In genomic region chr1:6197746-6198427, GRCh38 we compare ENCODE assay signal across 9 cellular contexts. TPM values are rescaled to one million over a fixed set of nuclear protein-coding genes. Genes with fewer than 3 reads are reported as not detected.
DNase-seq lines count a peak whose midpoint lies in the region; ATAC-seq and TF ChIP-seq lines count a peak whose summit lies in the region.
"Had no signal": no experiment of that assay in that cellular context is flagged by ENCODE, and none has a peak within 500 bp of the region (broad histone marks: within the 10 kb centered on the region; RNA-seq: fewer than 3 reads in every experiment).

No MANE protein-coding gene starts in this region.

- H3K9me3 ChIP-seq in psoas muscle: no peaks in the 10 kb centered on the region
- no peaks in the 10 kb centered on the region for H3K9me3 ChIP-seq in body of pancreas

- TF ChIP-seq CTCF in GM12865 (IDR thresholded peaks at IDR 0.05; ENCODE audit: insufficient read depth, low read depth, low read length, missing control alignments) (no peak), epithelial cell of proximal tubule (conservative IDR thresholded peaks at IDR 0.05; ENCODE audit: low read depth, low read length) (no peak), psoas muscle (IDR thresholded peaks at IDR 0.05) (no peak), body of pancreas (IDR thresholded peaks at IDR 0.05) (no peak)

- WGBS in psoas muscle, 3 donors: 57 to 61% (median 57%) methylated on average over 6 of the region's 6 CpGs
- WGBS in body of pancreas, 2 donors: 37 to 43% methylated on average over 6 of the region's 6 CpGs

- ATAC-seq in psoas muscle (no peak), body of pancreas (no peak), GM21576 (IDR thresholded peaks at IDR 0.05; ENCODE audit: unreplicated experiment) (no peak), left colon (no peak), HG03439 (IDR thresholded peaks at IDR 0.05; ENCODE audit: unreplicated experiment) (no peak)

- H3K36me3 ChIP-seq in psoas muscle (ENCODE audit: insufficient read depth in 1 of 2, low read depth in 1 of 2) (peaks cover 6 to 48% of the 10 kb centered on the region in 2 donors), body of pancreas (replicated peaks in 1 of 2; ENCODE audit: insufficient read depth in 1 of 2, low read depth in 2 of 2) (peaks cover 12 to 18% of the 10 kb centered on the region in 2 donors)

- H3K4me1 ChIP-seq in psoas muscle: peaks cover 11% of the 10 kb centered on the region
- H3K4me1 ChIP-seq in body of pancreas: peaks cover 35% of the 10 kb centered on the region

- DNase-seq in GM12865 (ENCODE audit: low read depth): no peak
- DNase-seq in epithelial cell of proximal tubule (ENCODE audit: low read depth): no peak
- no peak for DNase-seq in psoas muscle
- DNase-seq in body of pancreas: no peak
- DNase-seq in left colon: no peak
- DNase-seq: kidney glomerular epithelial cell had no signal

- no peak overlapping the region for H3K27ac ChIP-seq in psoas muscle
- H3K27ac ChIP-seq in body of pancreas: no peak overlapping the region

- H3K27me3 ChIP-seq in psoas muscle (ENCODE audit: insufficient read depth in 3 of 3, low read length in 2 of 3) (no peaks in the 10 kb centered on the region), body of pancreas (no peaks in the 10 kb centered on the region)

- H3K4me3 ChIP-seq in GM12865 (ENCODE audit: low read depth, low read length): peak overlapping the region; percentile 81
- H3K4me3 ChIP-seq in epithelial cell of proximal tubule (ENCODE audit: low read depth, low read length): peak overlapping the region; percentile 78
- peak overlapping the region; percentile 83 for H3K4me3 ChIP-seq in psoas muscle
- H3K4me3 ChIP-seq in body of pancreas: no peak overlapping the region

- TF ChIP-seq POLR2A in body of pancreas (IDR thresholded peaks at IDR 0.05): no peak

- intact Hi-C loops in psoas muscle (cut with DNase I): no loop called here
- intact Hi-C loops in body of pancreas (cut with DNase I): no loop called here
- intact Hi-C loops in left colon (cut with DNase I, micrococcal nuclease): no loop called here

TF ChIP-seq in PFSK-1, 5 proteins besides CTCF, POLR2A, EP300 and RAD21:
- TF ChIP-seq TAF1 (IDR thresholded peaks at IDR 0.05; ENCODE audit: borderline replicate concordance, insufficient read depth, low read length) (no peak), POLR2AphosphoS5 (IDR thresholded peaks at IDR 0.05; ENCODE audit: low read depth, low read length) (0 out of 2 replicates have a peak, but pooled peaks have one; percentile 0)

RNA-seq across cellular contexts. Expression of gene RPL22, which starts 1.5 kb away (rescaled TPM):
- 273 TPM for polyA plus RNA-seq in PFSK-1 (2012; ENCODE audit: insufficient read length, low read depth)
- 202 and 341 TPM in 2 replicates for total RNA-seq in epithelial cell of proximal tubule
- 100 to 1,000 TPM; 308 to 417 (median 333) TPM for total RNA-seq in psoas muscle
- 100 to 1,000 TPM; 285 to 333 (median 291) TPM for polyA plus RNA-seq in psoas muscle
- total RNA-seq in body of pancreas: 100 to 1,000 TPM; 112 to 148 TPM
- total RNA-seq in left colon: 100 to 1,000 TPM; 297 to 352 TPM

RNA-seq across cellular contexts. Expression of gene RNF207, which starts 8.0 kb away (rescaled TPM):
- 29.4 TPM for polyA plus RNA-seq in PFSK-1 (2012; ENCODE audit: insufficient read length, low read depth)
- total RNA-seq in epithelial cell of proximal tubule: 16.9 and 32.1 TPM in 2 replicates
- total RNA-seq in psoas muscle: 10 to 100 TPM in 1 of 4 donors, 1 to 10 TPM in 3; 3.4 to 13.6 (median 4.6) TPM
- polyA plus RNA-seq in psoas muscle: 1 to 10 TPM; 2.5 to 5.1 (median 3.0) TPM
- 10 to 100 TPM; 25.2 to 52.4 TPM for total RNA-seq in body of pancreas
- 10 to 100 TPM; 40.8 to 65.3 TPM for total RNA-seq in left colon

RNA-seq across cellular contexts. Expression of gene CHD5, which starts 17.8 kb away (rescaled TPM):
- polyA plus RNA-seq in PFSK-1 (2012; ENCODE audit: insufficient read length, low read depth): 0.56 TPM
- total RNA-seq in epithelial cell of proximal tubule (under 0.01 TPM in 1 of 2 replicates, not detected in the other), psoas muscle (under 1 TPM in 2 of 4 donors, not detected in 2; 0.24 to 0.25 TPM), body of pancreas (1 to 10 TPM in 1 of 2 donors, under 1 TPM in 1; under 0.01 to 2.1 TPM), left colon (under 1 TPM; 0.18 to 0.20 TPM)
- under 1 TPM; 0.03 to 0.38 (median 0.17) TPM for polyA plus RNA-seq in psoas muscle

RNA-seq across cellular contexts. Expression of gene ICMT, which starts 37.9 kb away (rescaled TPM):
- 41.7 TPM for polyA plus RNA-seq in PFSK-1 (2012; ENCODE audit: insufficient read length, low read depth)
- total RNA-seq in epithelial cell of proximal tubule (75.0 and 119 TPM in 2 replicates), psoas muscle (100 to 1,000 TPM in 1 of 4 donors, 10 to 100 TPM in 3; 57.3 to 215 (median 68.3) TPM), body of pancreas (10 to 100 TPM; 26.4 to 26.7 TPM), left colon (10 to 100 TPM; 59.6 to 69.7 TPM)
- polyA plus RNA-seq in psoas muscle: 100 to 1,000 TPM in 1 of 3 donors, 10 to 100 TPM in 2; 39.2 to 101 (median 47.2) TPM

RNA-seq across cellular contexts. Expression of gene HES3, which starts 46.1 kb away (rescaled TPM):
- not detected for polyA plus RNA-seq in PFSK-1 (2012; ENCODE audit: insufficient read length, low read depth)
- not detected in 2 replicates for total RNA-seq in epithelial cell of proximal tubule
- total RNA-seq in psoas muscle: not detected
- not detected for polyA plus RNA-seq in psoas muscle
- total RNA-seq in body of pancreas: not detected
- total RNA-seq in left colon: not detected

Comparison
In these comparisons a context has a peak if more than half of its experiments do, and no peak if none do; other contexts are left out.
1. H3K4me3 ChIP-seq: peak in GM12865 (single experiment), epithelial cell of proximal tubule (single experiment) and psoas muscle (single experiment); none in body of pancreas (0 of 2).